Comparison of ENCODE assay signal across 8 cellular contexts in genomic region chr9:33524431-33524947, GRCh38. TPM values are rescaled to one million over a fixed set of nuclear protein-coding genes. Genes with fewer than 3 reads are reported as not detected.
DNase-seq lines count a peak whose midpoint lies in the region; ATAC-seq and TF ChIP-seq lines count a peak whose summit lies in the region.

No MANE protein-coding gene starts in this region.

- intact Hi-C loops in PC-9 (cut with micrococcal nuclease; ENCODE audit: unreplicated experiment): no loop called here

- H3K4me1 ChIP-seq in PC-9 (replicated peaks; ENCODE audit: insufficient read depth): no peaks in the 10 kb centered on the region
- peaks cover 10% of the 10 kb centered on the region for H3K4me1 ChIP-seq in effector memory CD4-positive, alpha-beta T cell (ENCODE audit: control insufficient read depth, insufficient read depth, low read length, poor library complexity, severe bottlenecking)

- H3F3A ChIP-seq in PC-9 (ENCODE audit: insufficient read depth, low read depth): no peaks in the 10 kb centered on the region

- no peaks in the 10 kb centered on the region for H3K9me3 ChIP-seq in PC-9 (ENCODE audit: insufficient read depth, low read depth)
- no peaks in the 10 kb centered on the region for H3K9me3 ChIP-seq in effector memory CD4-positive, alpha-beta T cell (ENCODE audit: control insufficient read depth, low read length)

- H3K27ac Mint-ChIP-seq in neural crest cell (ENCODE audit: unreplicated experiment): peak overlapping the region; percentile 96

- POLR2A ChIA-PET in PC-9 (lab: Charles Lee; ENCODE audit: unreplicated experiment): interaction anchor here (0.6 to 1.2 kb wide), 3 partner anchors 50 to 448 kb away, joined by 3 to 12 read pairs (median 11); partner anchors contain the start of genes NOL6 and SMU1

- H3K9me3 Mint-ChIP-seq in neural crest cell: no peaks in the 10 kb centered on the region

- CTCF ChIA-PET in PC-9 (lab: Charles Lee): no interaction called here

- peak overlapping the region; percentile 71 for H3K4me2 ChIP-seq in PC-9

- no peaks in the 10 kb centered on the region for H4K20me1 ChIP-seq in PC-9 (ENCODE audit: insufficient read depth)

- peak overlapping the region; percentile 69 for H3K4me3 ChIP-seq in PC-9
- peak overlapping the region; percentile 51 for H3K4me3 ChIP-seq in effector memory CD4-positive, alpha-beta T cell (ENCODE audit: insufficient read depth, low read depth, low read length, poor library complexity, severe bottlenecking)

- H3K36me3 Mint-ChIP-seq in neural crest cell (ENCODE audit: low read depth): no peaks in the 10 kb centered on the region

- TSS peak; percentile 31 for BruUV-seq in PC-9 (replicated peaks; lab: Mats Ljungman, UMichigan)

- H2AFZ ChIP-seq in PC-9: peak overlapping the region; percentile 88

- peaks cover 13% of the 10 kb centered on the region for H3K27me3 Mint-ChIP-seq in neural crest cell (ENCODE audit: low read depth)

- peak overlapping the region; percentile 95 for H3K4me3 Mint-ChIP-seq in neural crest cell

- H3K36me3 ChIP-seq in PC-9 (ENCODE audit: low read depth): no peaks in the 10 kb centered on the region
- no peaks in the 10 kb centered on the region for H3K36me3 ChIP-seq in effector memory CD4-positive, alpha-beta T cell (ENCODE audit: control insufficient read depth, insufficient read depth, low read length)

- ATAC-seq in GM18909 (IDR thresholded peaks at IDR 0.05; ENCODE audit: poor library complexity, unreplicated experiment) (no peak), GM19397 (IDR thresholded peaks at IDR 0.05; ENCODE audit: unreplicated experiment) (no peak), GM18505 (IDR thresholded peaks at IDR 0.05; ENCODE audit: unreplicated experiment) (no peak)

- TF ChIP-seq CTCF in PC-9 (conservative IDR thresholded peaks at IDR 0.05): no peak
- TF ChIP-seq CTCF in neural crest cell (conservative IDR thresholded peaks at IDR 0.05): no peak

- no peak for TF ChIP-seq POLR2A in GM18505 (IDR thresholded peaks at IDR 0.05; ENCODE audit: borderline replicate concordance, extremely low read depth, insufficient read depth, insufficient read length)

- DNase-seq in DMS153 treated with DMSO at 0.1 percent for 48 hours (lab: John Stamatoyannopoulos, UW; ENCODE audit: unreplicated experiment) (peak; percentile 21), DMS153 (lab: John Stamatoyannopoulos, UW) (no peak), PC-9 (peak in 1 of 2 experiments; percentile 2), neural crest cell (ENCODE audit: low read depth, low spot score) (peak; percentile 13)
- DNase-seq in effector memory CD4-positive, alpha-beta T cell: no peak

- no peaks in the 10 kb centered on the region for H3K27me3 ChIP-seq in PC-9 (ENCODE audit: insufficient read depth, low read depth)
- H3K27me3 ChIP-seq in effector memory CD4-positive, alpha-beta T cell (replicated peaks; ENCODE audit: control insufficient read depth, insufficient read depth, low read length, poor library complexity, severe bottlenecking): no peaks in the 10 kb centered on the region

- H3K9me2 ChIP-seq in PC-9 (ENCODE audit: insufficient read depth): no peaks in the 10 kb centered on the region

- H3K27ac ChIP-seq in PC-9: no peak overlapping the region
- H3K27ac ChIP-seq in effector memory CD4-positive, alpha-beta T cell (ENCODE audit: insufficient read depth, low read length, poor library complexity, severe bottlenecking): no peak overlapping the region

- peaks cover 16% of the 10 kb centered on the region for H3K4me1 Mint-ChIP-seq in neural crest cell

- H3K79me2 ChIP-seq in PC-9 (ENCODE audit: low read depth): no peaks in the 10 kb centered on the region

RNA-seq across cellular contexts. Expression of gene ANKRD18B, which starts 0.4 kb away (rescaled TPM):
- 4.6 and 6.9 TPM in 2 replicates for total RNA-seq in PC-9 (2021)
- total RNA-seq in neural crest cell: 24.5 and 25.0 TPM in 2 replicates

RNA-seq across cellular contexts. Expression of gene NOL6, which starts 50.8 kb away (rescaled TPM):
- total RNA-seq in PC-9 (2021) (15.5 and 16.2 TPM in 2 replicates), neural crest cell (42.9 and 43.1 TPM in 2 replicates)

Comparison
In these comparisons a context has a peak if more than half of its experiments do, and no peak if none do; other contexts are left out.
1. DNase-seq: peak in DMS153 treated with DMSO at 0.1 percent for 48 hours (single experiment) and neural crest cell (single experiment); none in DMS153 (single experiment) and effector memory CD4-positive, alpha-beta T cell (0 of 3).